Comparison of ENCODE assay signal across 8 cellular contexts in genomic region chr10:9209105-9209798, GRCh38.
DNase-seq lines count a peak whose midpoint lies in the region; ATAC-seq and TF ChIP-seq lines count a peak whose summit lies in the region.

No MANE protein-coding gene starts in this region.

- intact Hi-C loops in adrenal gland (cut with DNase I) = no loop called here

- H3K9me3 Mint-ChIP-seq in CD8-positive, alpha-beta memory T cell = no peaks in the 10 kb centered on the region

- H3K27ac ChIP-seq in CD8-positive, alpha-beta memory T cell (ENCODE audit: low read depth, low read length) = no peak overlapping the region
- H3K27ac ChIP-seq in adrenal gland (no peak overlapping the region), right atrium auricular region (no peak overlapping the region)

- no peak overlapping the region for H3K4me3 ChIP-seq in CD8-positive, alpha-beta memory T cell (ENCODE audit: low read length)
- H3K4me3 ChIP-seq in adrenal gland = no peak overlapping the region
- H3K4me3 ChIP-seq in right atrium auricular region = no peak overlapping the region
- no peak overlapping the region for H3K4me3 ChIP-seq in retinal pigment epithelial cell (ENCODE audit: low read length)

- DNase-seq in CD8-positive, alpha-beta memory T cell = peak; percentile 34 to 71 (median 57)
- DNase-seq in HK-2 (ENCODE audit: unreplicated experiment) (peak; percentile 37), T follicular helper cell (ENCODE audit: low read depth) (peak; percentile 51), adrenal gland (peak; percentile 39 to 90 (median 65)), right atrium auricular region (ENCODE audit: low spot score) (peak; percentile 72), retinal pigment epithelial cell (ENCODE audit: low read depth) (peak; percentile 12), COR-L47 (lab: John Stamatoyannopoulos, UW) (no peak)

- H3K4me1 Mint-ChIP-seq in CD8-positive, alpha-beta memory T cell = peaks cover 3 to 7% (median 4%) of the 10 kb centered on the region in 3 donors

- H3K4me3 Mint-ChIP-seq in CD8-positive, alpha-beta memory T cell = no peak overlapping the region

- WGBS in adrenal gland, 4 donors = 16 to 19% (median 19%) methylated on average over 13 of the region's 13 CpGs

- no peaks in the 10 kb centered on the region for H3K36me3 Mint-ChIP-seq in CD8-positive, alpha-beta memory T cell

- POLR2A ChIA-PET in CD8-positive, alpha-beta memory T cell (lab: Charles Lee) = no interaction called here

- no peaks in the 10 kb centered on the region for H3K9me3 ChIP-seq in CD8-positive, alpha-beta memory T cell (ENCODE audit: low read length)
- H3K9me3 ChIP-seq in adrenal gland (replicated peaks in 1 of 3) (no peaks in the 10 kb centered on the region), right atrium auricular region (no peaks in the 10 kb centered on the region)

- H3K4me1 ChIP-seq in CD8-positive, alpha-beta memory T cell (ENCODE audit: insufficient read depth, low read length) = no peaks in the 10 kb centered on the region
- H3K4me1 ChIP-seq in adrenal gland (replicated peaks in 1 of 2) (no peaks in the 10 kb centered on the region), right atrium auricular region (no peaks in the 10 kb centered on the region)

- TF ChIP-seq CTCF in adrenal gland (IDR thresholded peaks at IDR 0.05) (peak; percentile 70 to 87 (median 81)), right atrium auricular region (IDR thresholded peaks at IDR 0.05) (peak; percentile 86 to 92), retinal pigment epithelial cell (conservative IDR thresholded peaks at IDR 0.05; ENCODE audit: low read depth, low read length) (peak; percentile 93)

- no peaks in the 10 kb centered on the region for H3K27me3 ChIP-seq in CD8-positive, alpha-beta memory T cell (ENCODE audit: insufficient read depth, low read length, poor library complexity, severe bottlenecking)
- H3K27me3 ChIP-seq in adrenal gland = peaks cover 3% of the 10 kb centered on the region
- no peaks in the 10 kb centered on the region for H3K27me3 ChIP-seq in right atrium auricular region

- no peak overlapping the region for H3K27ac Mint-ChIP-seq in CD8-positive, alpha-beta memory T cell

- ATAC-seq in GM19397 (IDR thresholded peaks at IDR 0.05; ENCODE audit: unreplicated experiment) = peak; percentile 61

- H3K27me3 Mint-ChIP-seq in CD8-positive, alpha-beta memory T cell = peaks cover 8 to 15% of the 10 kb centered on the region in 2 donors

- H3K36me3 ChIP-seq in CD8-positive, alpha-beta memory T cell (ENCODE audit: insufficient read depth, low read length) = no peaks in the 10 kb centered on the region
- H3K36me3 ChIP-seq in adrenal gland (replicated peaks in 1 of 2) = no peaks in the 10 kb centered on the region
- H3K36me3 ChIP-seq in right atrium auricular region = no peaks in the 10 kb centered on the region

- TF ChIP-seq POLR2A in adrenal gland (IDR thresholded peaks at IDR 0.05) = no peak

- CTCF ChIA-PET in CD8-positive, alpha-beta memory T cell (lab: Charles Lee) = interaction anchor here (0.9 to 2.6 kb wide), 8 partner anchors 9 to 1684 kb away, joined by 3 to 14 read pairs (median 4); no protein-coding TSS in a partner anchor
